In genomic region chr2:74001781-74002514, GRCh38 we compare ENCODE assay signal across 8 cellular contexts. TPM values are rescaled to one million over a fixed set of nuclear protein-coding genes. Genes with fewer than 3 reads are reported as not detected.
DNase-seq lines count a peak whose midpoint lies in the region; ATAC-seq and TF ChIP-seq lines count a peak whose summit lies in the region.

No MANE protein-coding gene starts in this region.

- POLR2A ChIA-PET in CD4-positive, alpha-beta memory T cell (lab: Charles Lee; ENCODE audit: partially characterized antibody) = interaction anchor here (1.0 to 5.0 kb wide), 7 partner anchors 16 to 177 kb away, joined by 3 to 34 read pairs (median 4); partner anchors contain the start of genes DGUOK, MOB1A and TET3

- H3K4me3 Mint-ChIP-seq in CD4-positive, alpha-beta memory T cell = peak overlapping the region; percentile 82 to 91 (median 86)
- peak overlapping the region; percentile 51 for H3K4me3 Mint-ChIP-seq in chondrocyte (ENCODE audit: unreplicated experiment)

- H3K36me3 Mint-ChIP-seq in CD4-positive, alpha-beta memory T cell = peaks cover 3 to 4% of the 10 kb centered on the region in 2 donors
- H3K36me3 Mint-ChIP-seq in chondrocyte (ENCODE audit: low read depth) = peaks cover 2% of the 10 kb centered on the region

- peak overlapping the region; percentile 87 to 97 (median 94) for H3K27ac Mint-ChIP-seq in CD4-positive, alpha-beta memory T cell
- H3K27ac Mint-ChIP-seq in chondrocyte (ENCODE audit: unreplicated experiment) = peak overlapping the region; percentile 36

- H3K36me3 ChIP-seq in CD4-positive, alpha-beta memory T cell (ENCODE audit: insufficient read depth, low read length) = peaks cover 6% of the 10 kb centered on the region
- H3K36me3 ChIP-seq in neuron (ENCODE audit: insufficient read depth, low read length) = peaks cover 12% of the 10 kb centered on the region

- ATAC-seq in GM19452 (IDR thresholded peaks at IDR 0.05; ENCODE audit: unreplicated experiment) = peak; percentile 57
- ATAC-seq in HG03520 (IDR thresholded peaks at IDR 0.05; ENCODE audit: unreplicated experiment) = peak; percentile 30

- peak; percentile 45 for TF ChIP-seq CTCF in chondrocyte (IDR thresholded peaks at IDR 0.05)

- DNase-seq in CD4-positive, alpha-beta memory T cell = no peak
- DNase-seq in chondrocyte (ENCODE audit: low spot score) (peak; percentile 66), NCI-H345 treated with DMSO at 0.1 percent for 48 hours (lab: John Stamatoyannopoulos, UW; ENCODE audit: unreplicated experiment) (no peak), CD1c-positive myeloid dendritic cell (ENCODE audit: extremely low spot score) (no peak), NOMO-1 treated with dmso at 0.1 percent for 144 hours (lab: John Stamatoyannopoulos, UW; ENCODE audit: unreplicated experiment) (no peak)

- peaks cover 39 to 82% (median 54%) of the 10 kb centered on the region in 4 donors for H3K4me1 Mint-ChIP-seq in CD4-positive, alpha-beta memory T cell
- H3K4me1 Mint-ChIP-seq in chondrocyte (ENCODE audit: low read depth) = peaks cover 65% of the 10 kb centered on the region

- H3K27ac ChIP-seq in CD4-positive, alpha-beta memory T cell (ENCODE audit: low read depth, low read length) = peak overlapping the region; percentile 57

- H2AFZ ChIP-seq in neuron (ENCODE audit: low read depth, low read length) = no peak overlapping the region

- H3K4me3 ChIP-seq in CD4-positive, alpha-beta memory T cell (ENCODE audit: low read length in 2 of 2) = peak overlapping the region; percentile 9 to 49
- H3K4me3 ChIP-seq in neuron (ENCODE audit: low read length) = peak overlapping the region; percentile 58

- no peaks in the 10 kb centered on the region for H3K9me3 Mint-ChIP-seq in CD4-positive, alpha-beta memory T cell
- H3K9me3 Mint-ChIP-seq in chondrocyte (ENCODE audit: low read depth) = no peaks in the 10 kb centered on the region

- CTCF ChIA-PET in CD4-positive, alpha-beta memory T cell (lab: Charles Lee; ENCODE audit: partially characterized antibody) = interaction anchor here (0.7 to 3.3 kb wide), 7 partner anchors 12 to 178 kb away, joined by 3 to 24 read pairs (median 4); no protein-coding TSS in a partner anchor

- H3K27me3 ChIP-seq in CD4-positive, alpha-beta memory T cell (ENCODE audit: insufficient read depth, low read length) = no peaks in the 10 kb centered on the region
- no peaks in the 10 kb centered on the region for H3K27me3 ChIP-seq in neuron (ENCODE audit: insufficient read depth, low read length)

- no peaks in the 10 kb centered on the region for H3K9me3 ChIP-seq in CD4-positive, alpha-beta memory T cell (ENCODE audit: control insufficient read depth in 1 of 2, low read length in 2 of 2)
- no peaks in the 10 kb centered on the region for H3K9me3 ChIP-seq in neuron (ENCODE audit: low read length)

- intact Hi-C loops in CD4-positive, alpha-beta memory T cell (cut with micrococcal nuclease) = loop anchor here (1.0 kb wide), 3 partner anchors 16 to 94 kb away; partner anchors contain the start of gene DGUOK

- H3K4me1 ChIP-seq in CD4-positive, alpha-beta memory T cell (ENCODE audit: insufficient read depth, low read length) = peaks cover 52% of the 10 kb centered on the region
- peaks cover 79% of the 10 kb centered on the region for H3K4me1 ChIP-seq in neuron (ENCODE audit: insufficient read depth, low read length)

- no peaks in the 10 kb centered on the region for H3K27me3 Mint-ChIP-seq in CD4-positive, alpha-beta memory T cell
- no peaks in the 10 kb centered on the region for H3K27me3 Mint-ChIP-seq in chondrocyte (ENCODE audit: low read depth)

RNA-seq across cellular contexts. Expression of gene TET3, which starts 17.2 kb away (rescaled TPM):
- 10 to 100 TPM; 18.2 to 19.4 TPM for total RNA-seq in CD4-positive, alpha-beta memory T cell
- polyA plus RNA-seq in CD4-positive, alpha-beta memory T cell = under 1 TPM; 0.03 to 0.57 TPM
- total RNA-seq in chondrocyte = 13.1 to 32.2 TPM (median 31.8 TPM) in 3 replicates
